In genomic region chr17:15699413-15699924, GRCh38 we compare ENCODE assay signal across 8 cellular contexts. TPM values are rescaled to one million over a fixed set of nuclear protein-coding genes. Genes with fewer than 3 reads are reported as not detected.
DNase-seq lines count a peak whose midpoint lies in the region; ATAC-seq and TF ChIP-seq lines count a peak whose summit lies in the region.
"Not testable (repeated sequence)": the region's sequence is repeated elsewhere in the genome, so short reads cannot be mapped to it uniquely, and the experiment has no call there.

TSS of gene ZNF286A (plus strand) at chr17:15699752. CDS start at chr17:15700330, 578 bp downstream.

- not testable (repeated sequence) for H3K27me3 ChIP-seq in mononuclear cell (ENCODE audit: insufficient read depth, low read length)

- H3K4me3 ChIP-seq in epithelial cell of esophagus (ENCODE audit: low read length) (peak within 1 kb of the TSS; percentile 52), mononuclear cell (ENCODE audit: low read length) (peak within 1 kb of the TSS; percentile 49)

- TF ChIP-seq CTCF in epithelial cell of esophagus (IDR thresholded peaks at IDR 0.05; ENCODE audit: insufficient read depth, low read depth, low read length, missing control alignments): not testable (repeated sequence)

- TF ChIP-seq EP300 in Ishikawa (IDR thresholded peaks at IDR 0.05; ENCODE audit: borderline replicate concordance): not testable (repeated sequence)

- H3K9me3 ChIP-seq in mononuclear cell (ENCODE audit: low read depth, low read length): not testable (repeated sequence)

- DNase-seq in DMS153 treated with DMSO at 0.1 percent for 48 hours (lab: John Stamatoyannopoulos, UW; ENCODE audit: unreplicated experiment) (peak; percentile 62), OCI-M2 (lab: John Stamatoyannopoulos, UW; ENCODE audit: unreplicated experiment) (peak; percentile 85), activated T-cell treated with anti-CD3 and anti-CD28 coated beads for 24 hours (ENCODE audit: low read depth) (peak; percentile 97), epithelial cell of esophagus (ENCODE audit: low read depth) (peak; percentile 99)
- DNase-seq in stimulated activated CD8-positive, alpha-beta memory T cell treated with anti-CD3 and anti-CD28 coated beads, Interleukin-2, amount 100 ng/mL, for 48 hours (ENCODE audit: low read depth in 2 of 2): peak; percentile 89 to 97

- not testable (repeated sequence) for H3K4me1 ChIP-seq in mononuclear cell (ENCODE audit: insufficient read depth, low read length)

- TF ChIP-seq RAD21 in Ishikawa (IDR thresholded peaks at IDR 0.05; ENCODE audit: low read depth): not testable (repeated sequence)

- ATAC-seq in GM21619 (IDR thresholded peaks at IDR 0.05; ENCODE audit: unreplicated experiment): peak; percentile 99

TF ChIP-seq in Ishikawa, 13 proteins besides CTCF, POLR2A, EP300 and RAD21:
- TF ChIP-seq YY1 (IDR thresholded peaks at IDR 0.05; ENCODE audit: low read depth): 0 out of 2 replicates have a peak, but pooled peaks have one; percentile 48
- TF ChIP-seq MAX (IDR thresholded peaks at IDR 0.05): peak; percentile 70; the same call in 1 of the 2 replicates
- TF ChIP-seq TAF1 (IDR thresholded peaks at IDR 0.05; ENCODE audit: low read depth): peak; percentile 60
- TF ChIP-seq NFIC (IDR thresholded peaks at IDR 0.05): 0 out of 2 replicates have a peak, but pooled peaks have one; percentile 37
- peak; percentile 34; the same call in 1 of the 2 replicates for TF ChIP-seq TCF12 (IDR thresholded peaks at IDR 0.05; ENCODE audit: low read depth)
- peak; percentile 77 for TF ChIP-seq USF1 (IDR thresholded peaks at IDR 0.05)

RNA-seq across cellular contexts. Expression of gene ZNF286A, which starts in this region (rescaled TPM):
- 18.6 TPM for total RNA-seq in mononuclear cell

Comparison
In these comparisons a context has a peak if more than half of its experiments do, and no peak if none do; other contexts are left out.
1. Peak in every context shown above with its lines: DNase-seq, ATAC-seq and H3K4me3 ChIP-seq.